Comparison of ENCODE assay signal across 1 cellular context in genomic region chr7:14761506-14762296, GRCh38.
A peak's percentile ranks its signal among the peaks of the same experiment; 100 is the strongest.
TF ChIP-seq lines count a peak whose summit lies in the region.

No MANE protein-coding gene starts in this region.

TF ChIP-seq in SK-N-SH, 30 proteins besides CTCF, POLR2A, EP300 and RAD21 (continued from another document):
- TF ChIP-seq, protein P1, sequence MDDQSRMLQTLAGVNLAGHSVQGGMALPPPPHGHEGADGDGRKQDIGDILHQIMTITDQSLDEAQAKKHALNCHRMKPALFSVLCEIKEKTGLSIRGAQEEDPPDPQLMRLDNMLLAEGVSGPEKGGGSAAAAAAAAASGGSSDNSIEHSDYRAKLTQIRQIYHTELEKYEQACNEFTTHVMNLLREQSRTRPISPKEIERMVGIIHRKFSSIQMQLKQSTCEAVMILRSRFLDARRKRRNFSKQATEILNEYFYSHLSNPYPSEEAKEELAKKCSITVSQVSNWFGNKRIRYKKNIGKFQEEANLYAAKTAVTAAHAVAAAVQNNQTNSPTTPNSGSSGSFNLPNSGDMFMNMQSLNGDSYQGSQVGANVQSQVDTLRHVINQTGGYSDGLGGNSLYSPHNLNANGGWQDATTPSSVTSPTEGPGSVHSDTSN (IDR thresholded peaks at IDR 0.05): peak; percentile 93
- no peak for TF ChIP-seq GABPA (IDR thresholded peaks at IDR 0.05; ENCODE audit: low read depth)
